Comparison of ENCODE assay signal across 1 cellular context in the genomic region with DNA sequence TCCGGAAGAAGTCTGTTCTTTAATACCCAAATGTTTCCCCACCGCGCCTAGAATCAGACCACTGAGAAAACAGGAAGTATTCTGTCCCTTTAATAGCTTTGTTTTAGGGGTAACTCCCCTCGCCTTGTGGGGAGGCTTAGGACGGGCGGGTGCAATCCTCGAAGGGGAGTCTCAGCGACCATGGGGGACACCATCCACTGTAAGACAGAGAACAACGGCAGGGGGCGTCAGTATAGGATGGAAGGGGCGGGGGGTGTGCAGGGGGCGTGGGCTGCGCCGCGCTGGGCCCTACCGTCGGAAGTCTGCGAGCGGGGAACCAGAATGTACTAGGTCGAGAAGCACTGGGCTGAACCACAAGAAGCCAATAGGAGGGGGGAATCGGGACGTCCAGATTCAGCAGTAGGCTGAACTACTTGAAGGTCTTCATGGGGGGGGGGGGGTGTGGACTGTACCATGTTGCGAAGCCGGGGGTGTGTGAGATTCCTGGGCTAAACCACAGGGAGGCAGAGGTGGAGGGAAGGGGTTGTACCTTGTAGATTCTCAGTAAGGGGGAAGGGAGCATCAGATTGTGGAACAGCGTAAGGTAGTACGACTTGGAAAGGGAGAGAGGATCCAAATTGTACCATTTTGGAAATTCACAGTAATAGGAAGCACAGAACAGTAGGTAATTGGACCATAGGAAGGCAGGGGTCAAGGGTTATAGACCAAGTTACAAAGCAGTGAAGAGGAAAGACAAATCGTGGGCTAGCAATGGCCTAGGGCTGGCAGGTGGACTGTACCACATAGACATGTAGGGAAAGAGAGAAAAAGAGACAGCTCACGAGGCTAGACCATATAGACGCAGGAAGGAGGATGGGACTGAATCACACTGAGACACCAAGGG.
TF ChIP-seq lines count a peak whose summit lies in the region.

No MANE protein-coding gene starts in this region.

TF ChIP-seq in K562, 482 proteins besides CTCF, POLR2A, EP300 and RAD21 (continued from another document and continues in another):
- TF ChIP-seq, protein P1, sequence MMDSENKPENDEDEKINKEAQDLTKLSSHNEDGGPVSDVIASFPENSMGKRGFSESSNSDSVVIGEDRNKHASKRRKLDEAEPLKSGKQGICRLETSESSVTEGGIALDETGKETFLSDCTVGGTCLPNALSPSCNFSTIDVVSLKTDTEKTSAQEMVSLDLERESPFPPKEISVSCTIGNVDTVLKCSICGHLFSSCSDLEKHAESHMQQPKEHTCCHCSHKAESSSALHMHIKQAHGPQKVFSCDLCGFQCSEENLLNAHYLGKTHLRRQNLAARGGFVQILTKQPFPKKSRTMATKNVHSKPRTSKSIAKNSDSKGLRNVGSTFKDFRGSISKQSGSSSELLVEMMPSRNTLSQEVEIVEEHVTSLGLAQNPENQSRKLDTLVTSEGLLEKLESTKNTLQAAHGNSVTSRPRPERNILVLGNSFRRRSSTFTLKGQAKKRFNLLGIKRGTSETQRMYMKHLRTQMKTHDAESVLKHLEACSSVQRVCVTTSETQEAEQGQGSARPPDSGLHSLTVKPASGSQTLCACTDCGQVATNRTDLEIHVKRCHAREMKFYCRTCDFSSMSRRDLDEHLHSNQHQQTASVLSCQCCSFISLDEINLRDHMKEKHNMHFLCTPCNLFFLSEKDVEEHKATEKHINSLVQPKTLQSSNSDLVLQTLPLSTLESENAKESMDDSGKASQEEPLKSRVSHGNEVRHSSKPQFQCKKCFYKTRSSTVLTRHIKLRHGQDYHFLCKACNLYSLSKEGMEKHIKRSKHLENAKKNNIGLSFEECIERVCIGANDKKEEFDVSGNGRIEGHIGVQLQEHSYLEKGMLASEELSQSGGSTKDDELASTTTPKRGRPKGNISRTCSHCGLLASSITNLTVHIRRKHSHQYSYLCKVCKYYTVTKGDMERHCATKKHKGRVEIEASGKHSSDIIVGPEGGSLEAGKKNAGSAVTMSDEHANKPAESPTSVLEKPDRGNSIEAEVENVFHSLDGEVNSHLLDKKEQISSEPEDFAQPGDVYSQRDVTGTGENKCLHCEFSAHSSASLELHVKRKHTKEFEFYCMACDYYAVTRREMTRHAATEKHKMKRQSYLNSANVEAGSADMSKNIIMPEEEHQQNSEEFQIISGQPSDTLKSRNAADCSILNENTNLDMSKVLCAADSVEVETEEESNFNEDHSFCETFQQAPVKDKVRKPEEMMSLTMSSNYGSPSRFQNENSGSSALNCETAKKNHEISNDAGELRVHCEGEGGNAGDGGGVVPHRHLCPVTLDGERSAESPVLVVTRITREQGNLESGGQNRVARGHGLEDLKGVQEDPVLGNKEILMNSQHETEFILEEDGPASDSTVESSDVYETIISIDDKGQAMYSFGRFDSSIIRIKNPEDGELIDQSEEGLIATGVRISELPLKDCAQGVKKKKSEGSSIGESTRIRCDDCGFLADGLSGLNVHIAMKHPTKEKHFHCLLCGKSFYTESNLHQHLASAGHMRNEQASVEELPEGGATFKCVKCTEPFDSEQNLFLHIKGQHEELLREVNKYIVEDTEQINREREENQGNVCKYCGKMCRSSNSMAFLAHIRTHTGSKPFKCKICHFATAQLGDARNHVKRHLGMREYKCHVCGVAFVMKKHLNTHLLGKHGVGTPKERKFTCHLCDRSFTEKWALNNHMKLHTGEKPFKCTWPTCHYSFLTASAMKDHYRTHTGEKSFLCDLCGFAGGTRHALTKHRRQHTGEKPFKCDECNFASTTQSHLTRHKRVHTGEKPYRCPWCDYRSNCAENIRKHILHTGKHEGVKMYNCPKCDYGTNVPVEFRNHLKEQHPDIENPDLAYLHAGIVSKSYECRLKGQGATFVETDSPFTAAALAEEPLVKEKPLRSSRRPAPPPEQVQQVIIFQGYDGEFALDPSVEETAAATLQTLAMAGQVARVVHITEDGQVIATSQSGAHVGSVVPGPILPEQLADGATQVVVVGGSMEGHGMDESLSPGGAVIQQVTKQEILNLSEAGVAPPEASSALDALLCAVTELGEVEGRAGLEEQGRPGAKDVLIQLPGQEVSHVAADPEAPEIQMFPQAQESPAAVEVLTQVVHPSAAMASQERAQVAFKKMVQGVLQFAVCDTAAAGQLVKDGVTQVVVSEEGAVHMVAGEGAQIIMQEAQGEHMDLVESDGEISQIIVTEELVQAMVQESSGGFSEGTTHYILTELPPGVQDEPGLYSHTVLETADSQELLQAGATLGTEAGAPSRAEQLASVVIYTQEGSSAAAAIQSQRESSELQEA (IDR thresholded peaks at IDR 0.05; ENCODE audit: low read depth), result 0 out of 2 replicates have a peak, but pooled peaks have one; percentile 16
- TF ChIP-seq SPI1 (IDR thresholded peaks at IDR 0.05; ENCODE audit: borderline replicate concordance, low read depth, low read length) (no peak), PHF20 (IDR thresholded peaks at IDR 0.05; ENCODE audit: partially characterized antibody) (no peak), KLF10 (CRISPR knock-in tag; IDR thresholded peaks at IDR 0.05) (no peak), SNIP1 (IDR thresholded peaks at IDR 0.05; ENCODE audit: low read depth) (0 out of 2 replicates have a peak, but pooled peaks have one; percentile 5), MCM2 (IDR thresholded peaks at IDR 0.05; ENCODE audit: low read depth) (no peak), SMARCA5 (IDR thresholded peaks at IDR 0.05) (peak; percentile 81), NFATC3 (IDR thresholded peaks at IDR 0.05) (no peak), HCFC1 (IDR thresholded peaks at IDR 0.05; ENCODE audit: low read depth, low read length) (peak; percentile 53), SREBF1 (IDR thresholded peaks at IDR 0.05; ENCODE audit: borderline replicate concordance, low read depth, low read length) (peak; percentile 97), POLR2G (IDR thresholded peaks at IDR 0.05; ENCODE audit: low read depth, low read length) (peak; percentile 37; the same call in 1 of the 2 replicates), EGR1 (conservative IDR thresholded peaks at IDR 0.05) (peak; percentile 31), ESRRB (CRISPR knock-in tag; IDR thresholded peaks at IDR 0.05; ENCODE audit: borderline replicate concordance) (no peak), FOSL1 (tag; conservative IDR thresholded peaks at IDR 0.05) (no peak; the same call in 1 of the 2 replicates), ZNF639 (CRISPR knock-in tag; conservative IDR thresholded peaks at IDR 0.05 in 1 of 2, IDR thresholded peaks at IDR 0.05 in 1 of 2) (peak in 1 of 2 experiments; percentile 59; a peak in 2 of 4 replicates), RBM14 (IDR thresholded peaks at IDR 0.05; ENCODE audit: borderline replicate concordance, insufficient read depth, low read depth, low read length) (no peak), STAT6 (CRISPR knock-in tag; IDR thresholded peaks at IDR 0.05) (no peak), TEAD4 (IDR thresholded peaks at IDR 0.05; ENCODE audit: low read length) (peak; percentile 39; the same call in 1 of the 2 replicates), TEAD4 (CRISPR knock-in tag; IDR thresholded peaks at IDR 0.05; ENCODE audit: borderline replicate concordance) (no peak), HEY1 (CRISPR knock-in tag; IDR thresholded peaks at IDR 0.05; ENCODE audit: borderline replicate concordance) (no peak), MTA1 (IDR thresholded peaks at IDR 0.05; ENCODE audit: borderline replicate concordance) (0 out of 2 replicates have a peak, but pooled peaks have one; percentile 11), KDM1A (IDR thresholded peaks at IDR 0.05) (peak; percentile 96 to 97), RBM39 (optimal IDR thresholded peaks at IDR 0.05; ENCODE audit: low read depth, low read length) (no peak), ZC3H11A (IDR thresholded peaks at IDR 0.05; ENCODE audit: low read depth, low read length) (no peak), STAT5A (IDR thresholded peaks at IDR 0.05; ENCODE audit: borderline replicate concordance, low read length) (no peak), CREB3 (tag; conservative IDR thresholded peaks at IDR 0.05; ENCODE audit: low read depth) (no peak), HLTF (IDR thresholded peaks at IDR 0.05) (peak; percentile 96), BACH1 (tag; IDR thresholded peaks at IDR 0.05) (no peak)
- TF ChIP-seq, protein P2, sequence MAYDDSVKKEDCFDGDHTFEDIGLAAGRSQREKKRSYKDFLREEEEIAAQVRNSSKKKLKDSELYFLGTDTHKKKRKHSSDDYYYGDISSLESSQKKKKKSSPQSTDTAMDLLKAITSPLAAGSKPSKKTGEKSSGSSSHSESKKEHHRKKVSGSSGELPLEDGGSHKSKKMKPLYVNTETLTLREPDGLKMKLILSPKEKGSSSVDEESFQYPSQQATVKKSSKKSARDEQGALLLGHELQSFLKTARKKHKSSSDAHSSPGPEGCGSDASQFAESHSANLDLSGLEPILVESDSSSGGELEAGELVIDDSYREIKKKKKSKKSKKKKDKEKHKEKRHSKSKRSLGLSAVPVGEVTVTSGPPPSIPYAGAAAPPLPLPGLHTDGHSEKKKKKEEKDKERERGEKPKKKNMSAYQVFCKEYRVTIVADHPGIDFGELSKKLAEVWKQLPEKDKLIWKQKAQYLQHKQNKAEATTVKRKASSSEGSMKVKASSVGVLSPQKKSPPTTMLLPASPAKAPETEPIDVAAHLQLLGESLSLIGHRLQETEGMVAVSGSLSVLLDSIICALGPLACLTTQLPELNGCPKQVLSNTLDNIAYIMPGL (CRISPR knock-in tag; IDR thresholded peaks at IDR 0.05), result no peak
- TF ChIP-seq, protein P3, sequence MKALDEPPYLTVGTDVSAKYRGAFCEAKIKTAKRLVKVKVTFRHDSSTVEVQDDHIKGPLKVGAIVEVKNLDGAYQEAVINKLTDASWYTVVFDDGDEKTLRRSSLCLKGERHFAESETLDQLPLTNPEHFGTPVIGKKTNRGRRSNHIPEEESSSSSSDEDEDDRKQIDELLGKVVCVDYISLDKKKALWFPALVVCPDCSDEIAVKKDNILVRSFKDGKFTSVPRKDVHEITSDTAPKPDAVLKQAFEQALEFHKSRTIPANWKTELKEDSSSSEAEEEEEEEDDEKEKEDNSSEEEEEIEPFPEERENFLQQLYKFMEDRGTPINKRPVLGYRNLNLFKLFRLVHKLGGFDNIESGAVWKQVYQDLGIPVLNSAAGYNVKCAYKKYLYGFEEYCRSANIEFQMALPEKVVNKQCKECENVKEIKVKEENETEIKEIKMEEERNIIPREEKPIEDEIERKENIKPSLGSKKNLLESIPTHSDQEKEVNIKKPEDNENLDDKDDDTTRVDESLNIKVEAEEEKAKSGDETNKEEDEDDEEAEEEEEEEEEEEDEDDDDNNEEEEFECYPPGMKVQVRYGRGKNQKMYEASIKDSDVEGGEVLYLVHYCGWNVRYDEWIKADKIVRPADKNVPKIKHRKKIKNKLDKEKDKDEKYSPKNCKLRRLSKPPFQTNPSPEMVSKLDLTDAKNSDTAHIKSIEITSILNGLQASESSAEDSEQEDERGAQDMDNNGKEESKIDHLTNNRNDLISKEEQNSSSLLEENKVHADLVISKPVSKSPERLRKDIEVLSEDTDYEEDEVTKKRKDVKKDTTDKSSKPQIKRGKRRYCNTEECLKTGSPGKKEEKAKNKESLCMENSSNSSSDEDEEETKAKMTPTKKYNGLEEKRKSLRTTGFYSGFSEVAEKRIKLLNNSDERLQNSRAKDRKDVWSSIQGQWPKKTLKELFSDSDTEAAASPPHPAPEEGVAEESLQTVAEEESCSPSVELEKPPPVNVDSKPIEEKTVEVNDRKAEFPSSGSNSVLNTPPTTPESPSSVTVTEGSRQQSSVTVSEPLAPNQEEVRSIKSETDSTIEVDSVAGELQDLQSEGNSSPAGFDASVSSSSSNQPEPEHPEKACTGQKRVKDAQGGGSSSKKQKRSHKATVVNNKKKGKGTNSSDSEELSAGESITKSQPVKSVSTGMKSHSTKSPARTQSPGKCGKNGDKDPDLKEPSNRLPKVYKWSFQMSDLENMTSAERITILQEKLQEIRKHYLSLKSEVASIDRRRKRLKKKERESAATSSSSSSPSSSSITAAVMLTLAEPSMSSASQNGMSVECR (CRISPR knock-in tag; IDR thresholded peaks at IDR 0.05), result no peak
